In the genomic region with DNA sequence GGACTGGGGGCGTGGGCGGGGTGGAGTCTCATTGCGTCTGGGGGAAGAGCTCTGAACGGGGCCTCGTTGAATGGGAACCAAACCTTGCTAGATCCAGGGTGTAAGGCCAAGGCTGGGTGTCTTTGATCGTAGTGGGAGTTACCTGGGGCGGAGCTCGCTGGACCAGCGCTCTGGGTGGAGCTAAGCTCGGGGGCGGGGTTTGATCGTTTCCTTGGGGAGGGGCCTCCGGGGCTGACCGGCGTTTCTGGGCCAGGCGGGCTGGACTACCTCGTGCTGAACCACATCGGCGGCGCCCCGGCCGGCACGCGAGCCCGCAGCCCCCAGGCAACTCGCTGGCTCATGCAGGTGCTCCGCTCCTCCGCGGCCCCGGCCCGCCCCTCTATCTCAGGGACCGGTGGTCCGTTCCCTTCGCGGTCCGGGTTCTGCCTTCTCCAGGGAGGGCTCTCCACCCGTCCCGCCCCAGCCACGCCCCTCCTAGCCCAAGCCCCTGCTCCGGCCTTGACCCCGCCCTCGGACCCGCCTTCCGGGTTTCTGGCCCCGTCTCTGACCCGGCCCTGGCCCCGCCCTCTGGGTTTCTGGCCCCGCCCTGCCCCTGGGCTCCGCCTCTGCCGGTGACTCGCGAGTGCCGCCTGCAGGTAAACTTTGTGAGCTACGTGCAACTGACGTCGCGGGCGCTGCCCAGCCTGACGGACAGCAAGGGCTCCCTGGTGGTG, we compare ENCODE assay signal across 8 cellular contexts. TPM values are rescaled to one million over a fixed set of nuclear protein-coding genes. Genes with fewer than 3 reads are reported as not detected.
DNase-seq lines count a peak whose midpoint lies in the region; ATAC-seq and TF ChIP-seq lines count a peak whose summit lies in the region.

No MANE protein-coding gene starts in this region.

- peak; percentile 71 for ATAC-seq in activated naive CD8-positive, alpha-beta T cell treated with anti-CD3 and anti-CD28 coated beads, Interleukin-2, amount 50 U/mL, for 24 hours
- ATAC-seq in left cardiac atrium (peak; percentile 87 to 88), upper lobe of left lung (ENCODE audit: low FRiP score in 2 of 2) (peak; percentile 94)

- DNase-seq in GDM1 (lab: John Stamatoyannopoulos, UW) (peak; percentile 93), NAMALWA (ENCODE audit: low spot score) (peak; percentile 97), left cardiac atrium (peak; percentile 100), posterior cingulate gyrus (peak; percentile 79 to 99 (median 91)), upper lobe of left lung (peak; percentile 99 to 100)
- peak; percentile 100 for DNase-seq in activated naive CD8-positive, alpha-beta T cell treated with anti-CD3 and anti-CD28 coated beads, Interleukin-2, amount 50 U/mL, for 24 hours

- peaks cover 18% of the 10 kb centered on the region for H3K36me3 Mint-ChIP-seq in activated naive CD8-positive, alpha-beta T cell treated with anti-CD3 and anti-CD28 coated beads, Interleukin-2, amount 50 U/mL, for 24 hours (ENCODE audit: low read depth)

- H2AFZ ChIP-seq in SU-DHL-6 (ENCODE audit: low read depth, low read length, severe bottlenecking), result peak overlapping the region; percentile 85

- H3K4me3 ChIP-seq in HEK293 (ENCODE audit: low read depth, low read length), result peak overlapping the region; percentile 58
- H3K4me3 ChIP-seq in SU-DHL-6 (ENCODE audit: insufficient read depth, low read length, poor library complexity, severe bottlenecking), result peak overlapping the region; percentile 62
- H3K4me3 ChIP-seq in upper lobe of left lung, result peak overlapping the region; percentile 50 to 72 (median 63)

- H3K27ac Mint-ChIP-seq in activated naive CD8-positive, alpha-beta T cell treated with anti-CD3 and anti-CD28 coated beads, Interleukin-2, amount 50 U/mL, for 24 hours, result peak overlapping the region; percentile 85

- WGBS in upper lobe of left lung, 2 donors, result 2 to 5% methylated on average over 11 to 41 of the region's 59 CpGs

- H3K79me2 ChIP-seq in SU-DHL-6 (ENCODE audit: insufficient read depth, low read length), result peaks cover 16% of the 10 kb centered on the region

- H3K9me2 ChIP-seq in SU-DHL-6 (replicated peaks; ENCODE audit: insufficient read depth, low read length), result no peaks in the 10 kb centered on the region

- peaks cover 3% of the 10 kb centered on the region for H3K27me3 Mint-ChIP-seq in activated naive CD8-positive, alpha-beta T cell treated with anti-CD3 and anti-CD28 coated beads, Interleukin-2, amount 50 U/mL, for 24 hours

- TF ChIP-seq CTCF in HEK293 (tag by site-specific recombination; IDR thresholded peaks at IDR 0.05) (peak; percentile 93), SU-DHL-6 (IDR thresholded peaks at IDR 0.05; ENCODE audit: insufficient read depth, low read length, poor library complexity, severe bottlenecking) (peak; percentile 77), upper lobe of left lung (IDR thresholded peaks at IDR 0.05) (peak; percentile 71 to 95 (median 90))

- peak in 1 of 4 donors; percentile 11 for TF ChIP-seq POLR2A in upper lobe of left lung (IDR thresholded peaks at IDR 0.05)

- H3K36me3 ChIP-seq in HEK293 (ENCODE audit: control insufficient read depth in 2 of 2, insufficient read depth in 1 of 2, low read length in 2 of 2) (peaks cover 0 to 16% of the 10 kb centered on the region in 2 experiments; a peak in 2 of 3 replicates), SU-DHL-6 (ENCODE audit: low read length) (no peaks in the 10 kb centered on the region; the same call in 1 of the 2 replicates), upper lobe of left lung (peaks cover under 1 to 4% (median 2%) of the 10 kb centered on the region in 4 donors)

- CTCF ChIA-PET in HEK293 (lab: Yijun Ruan, JAX), result interaction anchor here (0.5 to 2.2 kb wide), 20 partner anchors 10 to 1951 kb away, joined by 3 to 12 read pairs (median 3); a partner anchor contains a TSS

- H3K4me2 ChIP-seq in SU-DHL-6 (ENCODE audit: low read depth, low read length, poor library complexity, severe bottlenecking), result peak overlapping the region; percentile 75

- H3K9me3 Mint-ChIP-seq in activated naive CD8-positive, alpha-beta T cell treated with anti-CD3 and anti-CD28 coated beads, Interleukin-2, amount 50 U/mL, for 24 hours, result no peaks in the 10 kb centered on the region

- POLR2A ChIA-PET in HEK293 (lab: Yijun Ruan, JAX), result interaction anchor here (0.5 to 1.9 kb wide), 15 partner anchors 9 to 820 kb away, joined by 3 to 16 read pairs (median 3); a partner anchor contains a TSS

- H4K20me1 ChIP-seq in SU-DHL-6 (ENCODE audit: low read depth, low read length), result no peaks in the 10 kb centered on the region

- H3F3A ChIP-seq in SU-DHL-6 (ENCODE audit: insufficient read depth), result peaks cover 21% of the 10 kb centered on the region

- H3K9me3 ChIP-seq in HEK293 (ENCODE audit: control insufficient read depth, insufficient read depth, low read depth, low read length) (no peaks in the 10 kb centered on the region), SU-DHL-6 (ENCODE audit: insufficient read depth, low read length) (no peaks in the 10 kb centered on the region), upper lobe of left lung (no peaks in the 10 kb centered on the region)

- H3K27ac ChIP-seq in HEK293 (ENCODE audit: extremely low read depth, low read depth, low read length) (no peak overlapping the region), SU-DHL-6 (ENCODE audit: low read depth, low read length) (peak overlapping the region; percentile 58), upper lobe of left lung (peak overlapping the region; percentile 78 to 83 (median 80))

- no peak for TF ChIP-seq EP300 in upper lobe of left lung (IDR thresholded peaks at IDR 0.05)

- peaks cover 23% of the 10 kb centered on the region for H3K4me1 Mint-ChIP-seq in activated naive CD8-positive, alpha-beta T cell treated with anti-CD3 and anti-CD28 coated beads, Interleukin-2, amount 50 U/mL, for 24 hours

- intact Hi-C loops in left cardiac atrium (cut with DNase I), result no loop called here
- intact Hi-C loops in posterior cingulate gyrus (cut with DNase I), result no loop called here

- H3K9ac ChIP-seq in SU-DHL-6 (ENCODE audit: low read length), result peak overlapping the region; percentile 65

- peak overlapping the region; percentile 77 for H3K4me3 Mint-ChIP-seq in activated naive CD8-positive, alpha-beta T cell treated with anti-CD3 and anti-CD28 coated beads, Interleukin-2, amount 50 U/mL, for 24 hours

- H3K27me3 ChIP-seq in SU-DHL-6 (ENCODE audit: low read length) (no peaks in the 10 kb centered on the region), upper lobe of left lung (no peaks in the 10 kb centered on the region)

- H3K4me1 ChIP-seq in HEK293 (ENCODE audit: control insufficient read depth, insufficient read depth, low read length) (no peaks in the 10 kb centered on the region), upper lobe of left lung (peaks cover 16 to 34% (median 24%) of the 10 kb centered on the region in 4 donors)

TF ChIP-seq in HEK293, 187 proteins besides CTCF, POLR2A, EP300 and RAD21 (continues in another document):
- TF ChIP-seq, protein P1, sequence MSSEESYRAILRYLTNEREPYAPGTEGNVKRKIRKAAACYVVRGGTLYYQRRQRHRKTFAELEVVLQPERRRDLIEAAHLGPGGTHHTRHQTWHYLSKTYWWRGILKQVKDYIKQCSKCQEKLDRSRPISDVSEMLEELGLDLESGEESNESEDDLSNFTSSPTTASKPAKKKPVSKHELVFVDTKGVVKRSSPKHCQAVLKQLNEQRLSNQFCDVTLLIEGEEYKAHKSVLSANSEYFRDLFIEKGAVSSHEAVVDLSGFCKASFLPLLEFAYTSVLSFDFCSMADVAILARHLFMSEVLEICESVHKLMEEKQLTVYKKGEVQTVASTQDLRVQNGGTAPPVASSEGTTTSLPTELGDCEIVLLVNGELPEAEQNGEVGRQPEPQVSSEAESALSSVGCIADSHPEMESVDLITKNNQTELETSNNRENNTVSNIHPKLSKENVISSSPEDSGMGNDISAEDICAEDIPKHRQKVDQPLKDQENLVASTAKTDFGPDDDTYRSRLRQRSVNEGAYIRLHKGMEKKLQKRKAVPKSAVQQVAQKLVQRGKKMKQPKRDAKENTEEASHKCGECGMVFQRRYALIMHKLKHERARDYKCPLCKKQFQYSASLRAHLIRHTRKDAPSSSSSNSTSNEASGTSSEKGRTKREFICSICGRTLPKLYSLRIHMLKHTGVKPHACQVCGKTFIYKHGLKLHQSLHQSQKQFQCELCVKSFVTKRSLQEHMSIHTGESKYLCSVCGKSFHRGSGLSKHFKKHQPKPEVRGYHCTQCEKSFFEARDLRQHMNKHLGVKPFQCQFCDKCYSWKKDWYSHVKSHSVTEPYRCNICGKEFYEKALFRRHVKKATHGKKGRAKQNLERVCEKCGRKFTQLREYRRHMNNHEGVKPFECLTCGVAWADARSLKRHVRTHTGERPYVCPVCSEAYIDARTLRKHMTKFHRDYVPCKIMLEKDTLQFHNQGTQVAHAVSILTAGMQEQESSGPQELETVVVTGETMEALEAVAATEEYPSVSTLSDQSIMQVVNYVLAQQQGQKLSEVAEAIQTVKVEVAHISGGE (tag by site-specific recombination; conservative IDR thresholded peaks at IDR 0.05; ENCODE audit: low read depth), result peak; percentile 97
- TF ChIP-seq KLF16 (tag by site-specific recombination; IDR thresholded peaks at IDR 0.05), result 0 out of 2 replicates have a peak, but pooled peaks have one; percentile 68
- TF ChIP-seq ZNF394 (tag by site-specific recombination; IDR thresholded peaks at IDR 0.05; ENCODE audit: borderline replicate concordance), result peak; percentile 30; the same call in 1 of the 2 replicates
- TF ChIP-seq BCL11B (tag by site-specific recombination; IDR thresholded peaks at IDR 0.05; ENCODE audit: low read depth), result peak; percentile 81; the same call in 1 of the 2 replicates
- TF ChIP-seq KLF1 (tag by site-specific recombination; IDR thresholded peaks at IDR 0.05), result peak; percentile 97
- peak; percentile 59; the same call in 1 of the 2 replicates for TF ChIP-seq ZBTB48 (tag by site-specific recombination; IDR thresholded peaks at IDR 0.05)
- TF ChIP-seq KLF10 (tag by site-specific recombination; IDR thresholded peaks at IDR 0.05), result peak; percentile 94
- peak; percentile 97 for TF ChIP-seq SP3 (tag by site-specific recombination; IDR thresholded peaks at IDR 0.05)

RNA-seq across cellular contexts. Expression of a gene that starts 3.3 kb away (rescaled TPM):
- total RNA-seq in left cardiac atrium, result 100 to 1,000 TPM; 500 to 504 TPM
- 100 to 1,000 TPM; 290 to 626 (median 442) TPM for total RNA-seq in upper lobe of left lung

RNA-seq across cellular contexts. Expression of a gene that starts 6.0 kb away (rescaled TPM):
- total RNA-seq in left cardiac atrium (1 to 10 TPM; 4.0 to 4.4 TPM), upper lobe of left lung (10 to 100 TPM in 4 of 6 donors, 1 to 10 TPM in 2; 4.5 to 26.5 (median 16.7) TPM)

RNA-seq across cellular contexts. Expression of a gene that starts 6.5 kb away (rescaled TPM):
- total RNA-seq in left cardiac atrium (100 to 1,000 TPM; 127 to 142 TPM), upper lobe of left lung (10 to 100 TPM; 19.1 to 63.2 (median 34.2) TPM)

RNA-seq across cellular contexts. Expression of a gene that starts 33.1 kb away (rescaled TPM):
- total RNA-seq in left cardiac atrium, result 10 to 100 TPM; 51.4 to 57.1 TPM
- 100 to 1,000 TPM in 2 of 6 donors, 10 to 100 TPM in 4; 79.7 to 141 (median 89.4) TPM for total RNA-seq in upper lobe of left lung

RNA-seq across cellular contexts. Expression of a gene that starts 33.6 kb away (rescaled TPM):
- total RNA-seq in left cardiac atrium, result not detected
- 1 to 10 TPM in 3 of 6 donors, not detected in 3; 1.1 to 5.9 (median 1.7) TPM for total RNA-seq in upper lobe of left lung
